11 cellular contexts compared by ENCODE assay signal in the genomic region with DNA sequence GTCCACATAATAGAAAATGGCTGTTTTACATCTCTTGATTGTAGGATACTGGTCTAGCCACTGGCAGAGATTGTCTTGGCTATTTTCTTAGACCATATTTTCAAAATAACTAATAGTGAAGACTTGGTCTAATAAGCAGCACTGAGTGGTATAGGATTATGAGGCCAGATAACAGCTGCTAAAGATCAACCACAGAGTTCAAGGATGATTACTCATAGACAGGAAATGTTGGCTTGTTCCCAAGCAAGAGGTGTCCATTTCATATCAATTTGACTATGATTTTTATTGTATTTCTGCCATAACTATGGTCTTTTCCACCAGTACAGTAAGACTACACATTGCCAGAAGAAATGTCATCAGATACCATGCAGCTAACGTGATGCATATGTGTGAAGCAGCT.
A peak's percentile ranks its signal among the peaks of the same experiment; 100 is the strongest.
DNase-seq lines count a peak whose midpoint lies in the region; FAIRE-seq and TF ChIP-seq lines count a peak whose summit lies in the region.
"Had no signal": no experiment of that assay in that cellular context is flagged by ENCODE, and none has a peak within 500 bp of the region (broad histone marks: within the 10 kb centered on the region; RNA-seq: fewer than 3 reads in every experiment).

No MANE protein-coding gene starts in this region.

- peak; percentile 50 for DNase-seq in GM03348 (ENCODE audit: low spot score)
- DNase-seq in NCI-H82 treated with DMSO at 0.1 percent for 48 hours (lab: John Stamatoyannopoulos, UW; ENCODE audit: unreplicated experiment) = peak; percentile 12
- DNase-seq in endothelial cell of umbilical vein (ENCODE audit: low read depth, low spot score) = peak; percentile 82
- peak; percentile 65 for DNase-seq in skeletal muscle cell (ENCODE audit: low read depth)
- DNase-seq in superior temporal gyrus (ENCODE audit: extremely low spot score) = no peak
- DNase-seq in putamen (ENCODE audit: low spot score) = no peak
- DNase-seq in globus pallidus (ENCODE audit: low spot score) = no peak
- DNase-seq: DND-41, heart right ventricle, mesendoderm, NCI-H187 had no signal

- CTCF ChIA-PET in endothelial cell of umbilical vein (lab: Charles Lee) = interaction anchor here (1.5 kb wide), 1 partner anchor 12 kb away, joined by 4 read pairs; no protein-coding TSS in a partner anchor

- H3K9ac ChIP-seq in endothelial cell of umbilical vein (replicated peaks; ENCODE audit: extremely low read depth, insufficient read depth, low read length) = no peak overlapping the region

- no peak overlapping the region for H3K27ac ChIP-seq in endothelial cell of umbilical vein (ENCODE audit: insufficient read depth, low read depth, low read length)
- H3K27ac ChIP-seq: heart right ventricle had no signal

- BruUV-seq in endothelial cell of umbilical vein (replicated peaks; lab: Mats Ljungman, UMichigan) = no TSS peak

- H4K20me1 ChIP-seq in endothelial cell of umbilical vein (replicated peaks; ENCODE audit: control insufficient read depth, extremely low read depth, insufficient read depth, low read length) = no peaks in the 10 kb centered on the region

- H3K36me3 ChIP-seq in endothelial cell of umbilical vein (ENCODE audit: control insufficient read depth in 2 of 2, extremely low read depth in 1 of 2, insufficient read depth in 2 of 2, low read length in 2 of 2) = no peaks in the 10 kb centered on the region
- H3K36me3 ChIP-seq: heart right ventricle had no signal

- POLR2A ChIA-PET in endothelial cell of umbilical vein (lab: Charles Lee) = no interaction called here

- TF ChIP-seq CTCF in endothelial cell of umbilical vein (IDR thresholded peaks at IDR 0.05; ENCODE audit: extremely low read depth in 1 of 2, insufficient read depth in 1 of 2, low read depth in 1 of 2, low read length in 2 of 2) = no peak

- peak; percentile 79 for FAIRE-seq in endothelial cell of umbilical vein (lab: Jason Lieb, UNC)

- H2AFZ ChIP-seq in endothelial cell of umbilical vein (ENCODE audit: low read depth, low read length) = no peak overlapping the region

- intact Hi-C loops in endothelial cell of umbilical vein (cut with micrococcal nuclease) = no loop called here

- H3K4me2 ChIP-seq in endothelial cell of umbilical vein (ENCODE audit: insufficient read depth, low read length) = no peak overlapping the region

- dilution Hi-C loops in endothelial cell of umbilical vein (cut with MboI; ENCODE audit: extremely low pct_ligation_motif_present, low sequenced_read_pairs) = no loop called here

- no peaks in the 10 kb centered on the region for H3K79me2 ChIP-seq in endothelial cell of umbilical vein (ENCODE audit: control insufficient read depth, insufficient read depth, low read length)

- no peaks in the 10 kb centered on the region for H3K9me3 ChIP-seq in endothelial cell of umbilical vein (replicated peaks; ENCODE audit: control insufficient read depth, insufficient read depth, low read length)

- H3K4me3 ChIP-seq in endothelial cell of umbilical vein (replicated peaks in 1 of 3; ENCODE audit: insufficient read depth in 1 of 3, low read depth in 1 of 3, low read length in 3 of 3) = no peak overlapping the region
- no peak overlapping the region for H3K4me3 ChIP-seq in skeletal muscle cell (ENCODE audit: low read depth, low read length)
- H3K4me3 ChIP-seq: heart right ventricle had no signal

- peaks cover 12% of the 10 kb centered on the region for H3K4me1 ChIP-seq in endothelial cell of umbilical vein (ENCODE audit: control insufficient read depth, extremely low read depth, insufficient read depth, low read length)
- H3K4me1 ChIP-seq: heart right ventricle had no signal

- H3K9me1 ChIP-seq in endothelial cell of umbilical vein (replicated peaks; ENCODE audit: control insufficient read depth, extremely low read depth, insufficient read depth, low read length) = no peaks in the 10 kb centered on the region

- no peaks in the 10 kb centered on the region for H3K27me3 ChIP-seq in endothelial cell of umbilical vein (ENCODE audit: control insufficient read depth in 2 of 2, insufficient read depth in 2 of 2, low read length in 2 of 2)
- H3K27me3 ChIP-seq: heart right ventricle had no signal

- TF ChIP-seq POLR2A in endothelial cell of umbilical vein (IDR thresholded peaks at IDR 0.05; ENCODE audit: low read depth, low read length) = no peak

TF ChIP-seq in endothelial cell of umbilical vein, 7 proteins besides CTCF, POLR2A, EP300 and RAD21:
- TF ChIP-seq GATA2 (IDR thresholded peaks at IDR 0.05; ENCODE audit: insufficient read depth, insufficient read length, low read depth, low read length) (peak; percentile 66), MYC (IDR thresholded peaks at IDR 0.05; ENCODE audit: low read depth, low read length) (no peak), FOS (IDR thresholded peaks at IDR 0.05; ENCODE audit: borderline replicate concordance, insufficient read depth, low read length) (peak; percentile 62), POLR2AphosphoS5 (IDR thresholded peaks at IDR 0.05; ENCODE audit: insufficient read depth, low read depth, low read length) (peak; percentile 50), EZH2 (IDR thresholded peaks at IDR 0.05; ENCODE audit: borderline replicate concordance, low read depth, low read length, severe bottlenecking) (no peak), JUN (IDR thresholded peaks at IDR 0.05; ENCODE audit: borderline replicate concordance, insufficient read depth, insufficient read length, low read depth) (peak; percentile 55)
- TF ChIP-seq, protein P1, sequence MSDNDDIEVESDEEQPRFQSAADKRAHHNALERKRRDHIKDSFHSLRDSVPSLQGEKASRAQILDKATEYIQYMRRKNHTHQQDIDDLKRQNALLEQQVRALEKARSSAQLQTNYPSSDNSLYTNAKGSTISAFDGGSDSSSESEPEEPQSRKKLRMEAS (IDR thresholded peaks at IDR 0.05; ENCODE audit: insufficient read depth, insufficient read length) = no peak
TF ChIP-seq in endothelial cell of umbilical vein: peak in this region for 4.

Comparison
In these comparisons a context has a peak if more than half of its experiments do, and no peak if none do; other contexts are left out.
1. DNase-seq: peak in GM03348 (single experiment), NCI-H82 treated with DMSO at 0.1 percent for 48 hours (single experiment), endothelial cell of umbilical vein (single experiment) and skeletal muscle cell (single experiment); none in superior temporal gyrus (single experiment), putamen (single experiment) and globus pallidus (single experiment).